ENCODE assay signal across 14 cellular contexts in genomic region chr20:51156041-51156795, GRCh38.
A peak's percentile ranks its signal among the peaks of the same experiment; 100 is the strongest.
DNase-seq lines count a peak whose midpoint lies in the region; ATAC-seq and TF ChIP-seq lines count a peak whose summit lies in the region.
"Had no signal": no experiment of that assay in that cellular context is flagged by ENCODE, and none has a peak within 500 bp of the region (broad histone marks: within the 10 kb centered on the region; RNA-seq: fewer than 3 reads in every experiment).

No MANE protein-coding gene starts in this region.

- H3K27ac ChIP-seq in upper lobe of right lung, result no peak overlapping the region
- H3K27ac ChIP-seq: heart right ventricle, tibial artery had no signal

- no peak overlapping the region for H3K27ac Mint-ChIP-seq in osteocyte (ENCODE audit: unreplicated experiment)
- no peak overlapping the region for H3K27ac Mint-ChIP-seq in T-cell
- H3K27ac Mint-ChIP-seq: activated CD4-positive, alpha-beta T cell treated with anti-CD3 and anti-CD28 coated beads for 36 hours; CD14-positive monocyte; mesothelial cell of epicardium had no signal

- H3K36me3 Mint-ChIP-seq in osteocyte (ENCODE audit: unreplicated experiment) (no peaks in the 10 kb centered on the region), T-cell (no peaks in the 10 kb centered on the region)
- H3K36me3 Mint-ChIP-seq: CD14-positive monocyte, mesothelial cell of epicardium had no signal

- no peaks in the 10 kb centered on the region for H3K4me1 Mint-ChIP-seq in osteocyte (ENCODE audit: unreplicated experiment)
- H3K4me1 Mint-ChIP-seq in T-cell, result peaks cover 0 to 3% (median 0%) of the 10 kb centered on the region in 3 donors
- H3K4me1 Mint-ChIP-seq: activated CD4-positive, alpha-beta T cell treated with anti-CD3 and anti-CD28 coated beads for 36 hours; CD14-positive monocyte had no signal

- intact Hi-C loops in upper lobe of right lung (cut with DNase I), result no loop called here

- H3K4me3 ChIP-seq in foreskin fibroblast (ENCODE audit: low read depth in 1 of 2, low read length in 2 of 2) (no peak overlapping the region), upper lobe of right lung (no peak overlapping the region)
- H3K4me3 ChIP-seq: heart right ventricle, tibial artery had no signal

- H3K27me3 Mint-ChIP-seq in osteocyte (ENCODE audit: unreplicated experiment) (peaks cover 87% of the 10 kb centered on the region), T-cell (peaks cover 28 to 60% of the 10 kb centered on the region in 2 donors)

- CTCF ChIA-PET in T-cell (lab: Charles Lee), result no interaction called here

- peaks cover 8% of the 10 kb centered on the region for H3K27me3 ChIP-seq in upper lobe of right lung

- TF ChIP-seq CTCF in foreskin fibroblast (IDR thresholded peaks at IDR 0.05; ENCODE audit: low read depth, low read length), result no peak
- no peak for TF ChIP-seq CTCF in osteocyte (IDR thresholded peaks at IDR 0.05)
- TF ChIP-seq CTCF in upper lobe of right lung (IDR thresholded peaks at IDR 0.05), result no peak

- H3K9me3 ChIP-seq in upper lobe of right lung, result no peaks in the 10 kb centered on the region
- H3K9me3 ChIP-seq: heart right ventricle, tibial artery had no signal

- H3K4me3 Mint-ChIP-seq in osteocyte (ENCODE audit: unreplicated experiment) (no peak overlapping the region), T-cell (no peak overlapping the region)
- H3K4me3 Mint-ChIP-seq: activated CD4-positive, alpha-beta T cell treated with anti-CD3 and anti-CD28 coated beads for 36 hours; CD14-positive monocyte; mesothelial cell of epicardium had no signal

- no peaks in the 10 kb centered on the region for H3K9me3 Mint-ChIP-seq in osteocyte (ENCODE audit: unreplicated experiment)
- peaks cover 0 to 3% (median 0%) of the 10 kb centered on the region in 3 donors for H3K9me3 Mint-ChIP-seq in T-cell

- no peaks in the 10 kb centered on the region for H3K36me3 ChIP-seq in upper lobe of right lung
- H3K36me3 ChIP-seq: heart right ventricle, tibial artery had no signal

- POLR2A ChIA-PET in T-cell (lab: Charles Lee), result no interaction called here

- no peaks in the 10 kb centered on the region for H3K4me1 ChIP-seq in upper lobe of right lung

- ATAC-seq in SK-N-SH treated with all-trans-retinoic acid at 6 μM for 48 hours (peak; percentile 84), upper lobe of right lung (no peak), T-cell (replicated peaks in 1 of 4) (no peak)
- ATAC-seq: activated CD4-positive, alpha-beta T cell treated with anti-CD3 and anti-CD28 coated beads for 36 hours had no signal

- peak; percentile 65 for DNase-seq in AG20443 (ENCODE audit: low spot score)
- peak; percentile 16 to 38 for DNase-seq in foreskin fibroblast
- peak; percentile 75 for DNase-seq in osteocyte (ENCODE audit: extremely low spot score, unreplicated experiment)
- DNase-seq in NCI-H748 treated with DMSO at 0.1 percent for 48 hours (lab: John Stamatoyannopoulos, UW), result no peak
- no peak for DNase-seq in stimulated activated CD4-positive, alpha-beta T cell treated with anti-CD3 and anti-CD28 coated beads, Interleukin-4, amount 100 ng/mL, for 1 hour
- no peak for DNase-seq in upper lobe of right lung
- DNase-seq in T-cell, result no peak
- DNase-seq: activated CD4-positive, alpha-beta T cell treated with anti-CD3 and anti-CD28 coated beads for 36 hours; dermis blood vessel endothelial cell; heart right ventricle had no signal

TF ChIP-seq in SK-N-SH treated with all-trans-retinoic acid at 6 μM for 48 hours, 23 proteins besides CTCF, POLR2A, EP300 and RAD21:
- no peak for TF ChIP-seq TOX (CRISPR knock-in tag; IDR thresholded peaks at IDR 0.05; ENCODE audit: borderline replicate concordance)
- no peak for TF ChIP-seq CSDC2 (CRISPR knock-in tag; IDR thresholded peaks at IDR 0.05)
- no peak for TF ChIP-seq RARB (CRISPR knock-in tag; IDR thresholded peaks at IDR 0.05)
- no peak for TF ChIP-seq POU6F1 (CRISPR knock-in tag; IDR thresholded peaks at IDR 0.05; ENCODE audit: borderline replicate concordance, low read depth)
- TF ChIP-seq BACH2 (CRISPR knock-in tag; IDR thresholded peaks at IDR 0.05; ENCODE audit: borderline replicate concordance), result no peak
- TF ChIP-seq ISL1 (CRISPR knock-in tag; IDR thresholded peaks at IDR 0.05), result peak; percentile 33; the same call in 1 of the 2 replicates
- TF ChIP-seq ESRRG (CRISPR knock-in tag; IDR thresholded peaks at IDR 0.05), result no peak
- peak; percentile 77; the same call in 1 of the 2 replicates for TF ChIP-seq TSHZ2 (CRISPR knock-in tag; IDR thresholded peaks at IDR 0.05)
- peak; percentile 87 for TF ChIP-seq TCF4 (CRISPR knock-in tag; IDR thresholded peaks at IDR 0.05; ENCODE audit: borderline replicate concordance)

Comparison
In these comparisons a context has a peak if more than half of its experiments do, and no peak if none do; other contexts are left out.
1. DNase-seq: peak in AG20443 (single experiment), foreskin fibroblast (2 of 2) and osteocyte (single experiment); none in NCI-H748 treated with DMSO at 0.1 percent for 48 hours (single experiment), stimulated activated CD4-positive, alpha-beta T cell treated with anti-CD3 and anti-CD28 coated beads, Interleukin-4, amount 100 ng/mL, for 1 hour (single experiment), upper lobe of right lung (single experiment) and T-cell (0 of 34).